ENCODE assay signal across 13 cellular contexts in genomic region chr1:212037900-212038299, GRCh38. TPM values are rescaled to one million over a fixed set of nuclear protein-coding genes. Genes with fewer than 3 reads are reported as not detected.
DNase-seq lines count a peak whose midpoint lies in the region; ATAC-seq and TF ChIP-seq lines count a peak whose summit lies in the region.
"Had no signal": no experiment of that assay in that cellular context is flagged by ENCODE, and none has a peak within 500 bp of the region (broad histone marks: within the 10 kb centered on the region; RNA-seq: fewer than 3 reads in every experiment).

No MANE protein-coding gene starts in this region.

- in situ Hi-C loops in HAP-1 (cut with MboI; ENCODE audit: low sequenced_read_pairs): loop anchor here (25.0 kb wide), 1 partner anchor 351 kb away; the partner anchor contains the start of gene NEK2

- peak overlapping the region; percentile 30 for H3K27ac Mint-ChIP-seq in Calu3 (ENCODE audit: unreplicated experiment)
- H3K27ac Mint-ChIP-seq: activated naive CD4-positive, alpha-beta T cell treated with anti-CD3 and anti-CD28 coated beads, Interleukin-2, amount 50 U/mL, for 24 hours had no signal

- H3K4me3 ChIP-seq in HAP-1 (peak overlapping the region; percentile 70), fibroblast of mammary gland (ENCODE audit: control insufficient read depth, low read depth, low read length) (no peak overlapping the region), tibial nerve (no peak overlapping the region)
- H3K4me3 ChIP-seq: suprapubic skin had no signal

- WGBS in tibial nerve, 2 donors: 74 to 79% methylated on average over 3 of the region's 3 CpGs

- TF ChIP-seq POLR2A in tibial nerve (IDR thresholded peaks at IDR 0.05): no peak

- H3K9me3 ChIP-seq in HAP-1: no peaks in the 10 kb centered on the region
- H3K9me3 ChIP-seq in tibial nerve: no peaks in the 10 kb centered on the region
- H3K9me3 ChIP-seq: suprapubic skin had no signal

- intact Hi-C loops in Calu3 (cut with micrococcal nuclease; ENCODE audit: unreplicated experiment): no loop called here

- CTCF ChIA-PET in Calu3 (lab: Charles Lee): no interaction called here

- no peak overlapping the region for H3K27ac ChIP-seq in tibial nerve
- H3K27ac ChIP-seq: suprapubic skin had no signal

- DNase-seq in Calu3 (no peak), HAP-1 (ENCODE audit: low spot score in 2 of 2) (no peak), RKO (ENCODE audit: low spot score) (peak; percentile 58), fibroblast of mammary gland (ENCODE audit: low read depth) (peak; percentile 31), NCI-H2081 treated with DMSO at 0.1 percent for 48 hours (lab: John Stamatoyannopoulos, UW) (no peak), NCI-H2196 (lab: John Stamatoyannopoulos, UW; ENCODE audit: unreplicated experiment) (no peak), tibial nerve (ENCODE audit: low spot score in 2 of 2) (no peak)
- DNase-seq: immature natural killer cell; NCI-H526 treated with DMSO at 0.1 percent for 48 hours; stimulated activated CD4-positive, alpha-beta T cell treated with anti-CD3 and anti-CD28 coated beads, Interleukin-2, amount 100 ng/mL, for 24 hours had no signal

- no peaks in the 10 kb centered on the region for H3K9me3 Mint-ChIP-seq in Calu3 (ENCODE audit: low read depth, unreplicated experiment)
- H3K9me3 Mint-ChIP-seq: activated naive CD4-positive, alpha-beta T cell treated with anti-CD3 and anti-CD28 coated beads, Interleukin-2, amount 50 U/mL, for 24 hours; immature natural killer cell had no signal

- TF ChIP-seq EP300 in tibial nerve (IDR thresholded peaks at IDR 0.05): no peak

- no peak for ATAC-seq in HG03565 (IDR thresholded peaks at IDR 0.05; ENCODE audit: unreplicated experiment)

- H3K4me1 ChIP-seq in HAP-1 (peaks cover 20% of the 10 kb centered on the region), tibial nerve (peaks cover 0 to 25% (median 13%) of the 10 kb centered on the region in 4 donors)

- no TSS peak for BruUV-seq in Calu3 (replicated peaks; lab: Mats Ljungman, UMichigan)

- peak overlapping the region; percentile 92 for H3K4me3 Mint-ChIP-seq in Calu3 (ENCODE audit: low read depth, unreplicated experiment)

- TF ChIP-seq CTCF in Calu3 (IDR thresholded peaks at IDR 0.05; ENCODE audit: unreplicated experiment): no peak
- TF ChIP-seq CTCF in fibroblast of mammary gland (conservative IDR thresholded peaks at IDR 0.05; ENCODE audit: control insufficient read depth, insufficient read depth, low read depth, low read length): no peak
- TF ChIP-seq CTCF in tibial nerve (IDR thresholded peaks at IDR 0.05): no peak

- H3K27me3 Mint-ChIP-seq in Calu3 (ENCODE audit: unreplicated experiment): no peaks in the 10 kb centered on the region
- H3K27me3 Mint-ChIP-seq: activated naive CD4-positive, alpha-beta T cell treated with anti-CD3 and anti-CD28 coated beads, Interleukin-2, amount 50 U/mL, for 24 hours had no signal

- H3K27me3 ChIP-seq in HAP-1 (ENCODE audit: low read depth): no peaks in the 10 kb centered on the region
- H3K27me3 ChIP-seq in tibial nerve: no peaks in the 10 kb centered on the region
- H3K27me3 ChIP-seq: suprapubic skin had no signal

- H3K4me1 Mint-ChIP-seq in Calu3 (ENCODE audit: low read depth, unreplicated experiment): peaks cover 45% of the 10 kb centered on the region

- peaks cover 36% of the 10 kb centered on the region for H3K36me3 ChIP-seq in HAP-1 (replicated peaks)
- no peaks in the 10 kb centered on the region for H3K36me3 ChIP-seq in tibial nerve
- H3K36me3 ChIP-seq: suprapubic skin had no signal

- peaks cover 41% of the 10 kb centered on the region for H3K36me3 Mint-ChIP-seq in Calu3 (ENCODE audit: insufficient read depth, unreplicated experiment)
- H3K36me3 Mint-ChIP-seq: immature natural killer cell had no signal

RNA-seq across cellular contexts. Expression of gene DTL, which starts 2.4 kb away (rescaled TPM):
- total RNA-seq in Calu3 (2022) (37.7 and 44.0 TPM in 2 replicates), tibial nerve (under 1 TPM in 2 of 4 donors, not detected in 2; 0.21 to 0.90 TPM)

RNA-seq across cellular contexts. Expression of gene INTS7, which starts 2.5 kb away (rescaled TPM):
- total RNA-seq in Calu3 (2022) (35.3 and 36.5 TPM in 2 replicates), tibial nerve (10 to 100 TPM in 2 of 4 donors, 1 to 10 TPM in 2; 7.9 to 18.6 (median 9.6) TPM)

Comparison
In these comparisons a context has a peak if more than half of its experiments do, and no peak if none do; other contexts are left out.
1. DNase-seq: peak in RKO (single experiment) and fibroblast of mammary gland (single experiment); none in Calu3 (single experiment), HAP-1 (0 of 2), NCI-H2081 treated with DMSO at 0.1 percent for 48 hours (single experiment), NCI-H2196 (single experiment) and tibial nerve (0 of 2).
2. RNA of gene DTL, which starts 2.4 kb away (total RNA-seq): 37.7 to 44.0 TPM in Calu3; 0.21 to 0.90 TPM in tibial nerve; every median in the first group is over 10 times any median in the second.